In the genomic region with DNA sequence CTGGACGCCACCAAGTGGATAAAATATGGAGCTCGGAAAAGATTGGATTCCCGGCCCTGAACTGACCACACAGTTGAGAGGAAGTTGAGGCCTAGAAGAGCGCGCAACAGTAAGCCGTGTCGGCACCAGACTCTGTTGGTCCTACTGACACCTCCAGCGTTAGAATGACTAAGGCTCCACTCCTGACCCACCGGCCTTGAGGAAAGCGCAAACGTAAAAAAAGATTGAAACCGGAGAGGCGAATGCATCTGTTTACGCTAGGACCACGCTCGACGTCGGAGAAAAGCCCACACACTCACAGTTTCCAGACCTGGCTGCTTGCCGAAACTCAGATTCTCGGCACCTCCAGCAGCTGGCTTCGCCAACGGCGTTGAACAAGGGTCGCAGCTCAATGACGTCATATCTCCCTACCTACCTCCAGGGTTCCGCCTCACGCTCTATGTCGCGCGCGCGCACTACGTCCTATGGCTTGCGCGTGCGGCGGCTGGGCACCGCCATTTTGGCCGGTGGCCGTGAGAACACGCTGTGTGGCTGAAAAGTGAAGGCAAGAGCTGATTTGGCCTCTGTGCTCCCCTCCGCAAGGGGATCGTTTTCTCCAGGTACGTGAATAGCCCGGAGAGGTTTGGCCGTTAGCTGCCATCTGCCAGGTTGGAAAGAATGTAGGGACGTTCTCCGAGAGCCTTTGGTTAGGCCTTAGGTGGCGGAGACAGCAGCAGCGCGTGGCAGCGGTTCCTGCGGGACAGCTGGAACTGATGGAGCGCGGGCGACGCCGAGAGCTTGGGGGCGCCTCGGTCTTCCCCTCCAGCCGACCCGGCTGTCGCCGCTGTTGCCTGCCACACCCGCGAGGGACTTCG, we compare ENCODE assay signal across 8 cellular contexts. TPM values are rescaled to one million over a fixed set of nuclear protein-coding genes. Genes with fewer than 3 reads are reported as not detected.
A peak's percentile ranks its signal among the peaks of the same experiment; 100 is the strongest.
DNase-seq lines count a peak whose midpoint lies in the region; ATAC-seq and TF ChIP-seq lines count a peak whose summit lies in the region.

A gene (plus strand): TSS at position 491 of the 854 bp plus-strand sequence. CDS start 6,102 bp downstream, outside the sequence.
A gene with protein sequence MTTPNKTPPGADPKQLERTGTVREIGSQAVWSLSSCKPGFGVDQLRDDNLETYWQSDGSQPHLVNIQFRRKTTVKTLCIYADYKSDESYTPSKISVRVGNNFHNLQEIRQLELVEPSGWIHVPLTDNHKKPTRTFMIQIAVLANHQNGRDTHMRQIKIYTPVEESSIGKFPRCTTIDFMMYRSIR (minus strand): TSS at position 376 of the 854 bp plus-strand sequence. CDS start 2,097 bp downstream, outside the sequence.

- DNase-seq in GM12864 (ENCODE audit: low read depth) (peak; percentile 96), NCI-H128 (lab: John Stamatoyannopoulos, UW; ENCODE audit: unreplicated experiment) (peak; percentile 83), head of caudate nucleus (peak; percentile 86 to 98 (median 94)), ovary (peak; percentile 94 to 95 (median 95)), thyroid gland (peak; percentile 96)
- DNase-seq in activated naive CD8-positive, alpha-beta T cell treated with anti-CD3 and anti-CD28 coated beads, Interleukin-2, amount 10 ng/mL, durations not matched to agents 7 days and 5 days, result peak; percentile 92

- H2AFZ ChIP-seq in SU-DHL-6 (ENCODE audit: low read depth, low read length, severe bottlenecking), result peak within 1 kb of the TSS; percentile 52

- H3K4me1 Mint-ChIP-seq in activated naive CD8-positive, alpha-beta T cell treated with anti-CD3 and anti-CD28 coated beads, Interleukin-2, amount 10 ng/mL, durations not matched to agents 7 days and 5 days, result peaks cover 11% of the 10 kb centered on the region

- TF ChIP-seq POLR2A in ovary (IDR thresholded peaks at IDR 0.05), result peak; percentile 62
- TF ChIP-seq POLR2A in thyroid gland (IDR thresholded peaks at IDR 0.05), result peak; percentile 13 to 72

- peaks cover 86% of the 10 kb centered on the region for H3K79me2 ChIP-seq in SU-DHL-6 (ENCODE audit: insufficient read depth, low read length)

- no peaks in the 10 kb centered on the region for H3F3A ChIP-seq in SU-DHL-6 (ENCODE audit: insufficient read depth)

- H3K4me3 ChIP-seq in GM12864 (ENCODE audit: low read depth, low read length) (peak within 1 kb of the TSS; percentile 65), SU-DHL-6 (ENCODE audit: insufficient read depth, low read length, poor library complexity, severe bottlenecking) (peak within 1 kb of the TSS; percentile 85), ovary (peak within 1 kb of the TSS; percentile 92), thyroid gland (replicated peaks in 1 of 3) (peak within 1 kb of the TSS; percentile 68 to 93 (median 85))

- H3K27ac ChIP-seq in SU-DHL-6 (ENCODE audit: low read depth, low read length) (peak within 1 kb of the TSS; percentile 59), ovary (peak within 1 kb of the TSS; percentile 73 to 84), thyroid gland (peak within 1 kb of the TSS; percentile 88 to 92 (median 89))

- peak within 1 kb of the TSS; percentile 98 for H3K27ac Mint-ChIP-seq in activated naive CD8-positive, alpha-beta T cell treated with anti-CD3 and anti-CD28 coated beads, Interleukin-2, amount 10 ng/mL, durations not matched to agents 7 days and 5 days

- H3K27me3 ChIP-seq in SU-DHL-6 (ENCODE audit: low read length) (no peaks in the 10 kb centered on the region), ovary (no peaks in the 10 kb centered on the region), thyroid gland (no peaks in the 10 kb centered on the region)

- POLR2A ChIA-PET in activated naive CD8-positive, alpha-beta T cell treated with anti-CD3 and anti-CD28 coated beads, Interleukin-2, amount 10 ng/mL, durations not matched to agents 7 days and 5 days (lab: Charles Lee), result interaction anchor here (0.6 to 3.3 kb wide), 10 partner anchors 11 to 840 kb away, joined by 3 to 42 read pairs (median 4); a partner anchor contains a TSS

- H3K4me1 ChIP-seq in ovary (ENCODE audit: insufficient read depth) (peaks cover 7% of the 10 kb centered on the region), thyroid gland (peaks cover 21 to 24% of the 10 kb centered on the region in 2 donors)

- H3K36me3 Mint-ChIP-seq in activated naive CD8-positive, alpha-beta T cell treated with anti-CD3 and anti-CD28 coated beads, Interleukin-2, amount 10 ng/mL, durations not matched to agents 7 days and 5 days, result peaks cover 23% of the 10 kb centered on the region

- peak within 1 kb of the TSS; percentile 97 for H3K4me3 Mint-ChIP-seq in activated naive CD8-positive, alpha-beta T cell treated with anti-CD3 and anti-CD28 coated beads, Interleukin-2, amount 10 ng/mL, durations not matched to agents 7 days and 5 days

- peaks cover 26% of the 10 kb centered on the region; the same call in 1 of the 2 replicates for H4K20me1 ChIP-seq in SU-DHL-6 (ENCODE audit: low read depth, low read length)

- no peaks in the 10 kb centered on the region for H3K9me2 ChIP-seq in SU-DHL-6 (replicated peaks; ENCODE audit: insufficient read depth, low read length)

- H3K36me3 ChIP-seq in SU-DHL-6 (ENCODE audit: low read length) (peaks cover 24% of the 10 kb centered on the region), ovary (no peaks in the 10 kb centered on the region), thyroid gland (peaks cover 3 to 8% of the 10 kb centered on the region in 2 donors)

- peak within 1 kb of the TSS; percentile 82 for H3K9ac ChIP-seq in SU-DHL-6 (ENCODE audit: low read length)

- 0 to 1% (median 1%) methylated on average over 67 of the region's 67 CpGs for WGBS in ovary, 3 donors
- WGBS in thyroid gland, 2 donors, result 0 to 1% methylated on average over 45 to 52 of the region's 67 CpGs

- no peaks in the 10 kb centered on the region for H3K27me3 Mint-ChIP-seq in activated naive CD8-positive, alpha-beta T cell treated with anti-CD3 and anti-CD28 coated beads, Interleukin-2, amount 10 ng/mL, durations not matched to agents 7 days and 5 days

- H3K4me2 ChIP-seq in SU-DHL-6 (ENCODE audit: low read depth, low read length, poor library complexity, severe bottlenecking), result peak within 1 kb of the TSS; percentile 97

- H3K9me3 Mint-ChIP-seq in activated naive CD8-positive, alpha-beta T cell treated with anti-CD3 and anti-CD28 coated beads, Interleukin-2, amount 10 ng/mL, durations not matched to agents 7 days and 5 days, result no peaks in the 10 kb centered on the region

- no peak for TF ChIP-seq EP300 in ovary (IDR thresholded peaks at IDR 0.05)

- peak; percentile 83 for ATAC-seq in HG02759 (IDR thresholded peaks at IDR 0.05; ENCODE audit: unreplicated experiment)
- ATAC-seq in activated naive CD8-positive, alpha-beta T cell treated with anti-CD3 and anti-CD28 coated beads, Interleukin-2, amount 10 ng/mL, durations not matched to agents 7 days and 5 days (ENCODE audit: low read depth), result peak; percentile 92

- intact Hi-C loops in head of caudate nucleus (cut with DNase I), result loop anchor here (5.0 kb wide), 1 partner anchor 84 kb away; a partner anchor contains a TSS
- intact Hi-C loops in ovary (cut with DNase I), result no loop called here
- intact Hi-C loops in thyroid gland (cut with DNase I), result no loop called here

- no peaks in the 10 kb centered on the region for H3K9me3 ChIP-seq in SU-DHL-6 (ENCODE audit: insufficient read depth, low read length)
- no peaks in the 10 kb centered on the region for H3K9me3 ChIP-seq in ovary
- H3K9me3 ChIP-seq in thyroid gland, result no peaks in the 10 kb centered on the region

- TF ChIP-seq CTCF in GM12864 (IDR thresholded peaks at IDR 0.05; ENCODE audit: low read depth, low read length, missing control alignments) (no peak), SU-DHL-6 (IDR thresholded peaks at IDR 0.05; ENCODE audit: insufficient read depth, low read length, poor library complexity, severe bottlenecking) (no peak), ovary (IDR thresholded peaks at IDR 0.05) (peak in 1 of 3 donors; percentile 28), thyroid gland (IDR thresholded peaks at IDR 0.05) (peak in 3 of 6 experiments; percentile 11 to 35 (median 35))

RNA-seq across cellular contexts. Expression of the first gene that starts in this region (rescaled TPM):
- 10 to 100 TPM; 57.5 to 59.3 TPM for total RNA-seq in activated naive CD8-positive, alpha-beta T cell treated with anti-CD3 and anti-CD28 coated beads, Interleukin-2, amount 10 ng/mL, durations not matched to agents 7 days and 5 days
- total RNA-seq in ovary (10 to 100 TPM; 39.1 to 70.1 (median 51.8) TPM), thyroid gland (10 to 100 TPM; 53.7 to 70.2 (median 64.7) TPM)
- polyA plus RNA-seq in ovary, result 10 to 100 TPM; 20.4 to 29.2 TPM

RNA-seq across cellular contexts. Expression of the second gene that starts in this region (rescaled TPM):
- 10 to 100 TPM; 20.2 to 23.2 TPM for total RNA-seq in activated naive CD8-positive, alpha-beta T cell treated with anti-CD3 and anti-CD28 coated beads, Interleukin-2, amount 10 ng/mL, durations not matched to agents 7 days and 5 days
- total RNA-seq in ovary (10 to 100 TPM; 13.3 to 27.8 (median 18.9) TPM), thyroid gland (10 to 100 TPM; 35.1 to 80.8 (median 47.9) TPM)
- 10 to 100 TPM; 18.3 to 20.2 TPM for polyA plus RNA-seq in ovary

Comparison
In these comparisons a context has a peak if more than half of its experiments do, and no peak if none do; other contexts are left out.
1. Peak in every context shown above with its lines: DNase-seq, ATAC-seq, H3K4me3 ChIP-seq and H3K27ac ChIP-seq.